Comparison of ENCODE assay signal across 22 cellular contexts in genomic region chr15:94107652-94108051, GRCh38.
"Had no signal": no experiment of that assay in that cellular context is flagged by ENCODE, and none has a peak within 500 bp of the region (broad histone marks: within the 10 kb centered on the region; RNA-seq: fewer than 3 reads in every experiment).

No MANE protein-coding gene starts in this region.

- H3K4me3 ChIP-seq: SJCRH30 had no signal

- H3K4me1 ChIP-seq: SJCRH30 had no signal

- DNase-seq: IMR-90; Kasumi-1; KG1; MV-4-11; NCI-H1048; NCI-H1105; NCI-H1436 treated with DMSO at 0.1 percent for 48 hours; NCI-H1694 treated with DMSO at 0.1 percent for 48 hours; NCI-H1930; NCI-H2171 treated with DMSO at 0.1 percent for 48 hours; NCI-H345; NCI-H446 treated with DMSO at 0.1 percent for 48 hours; NCI-H526; NCI-H82; NK-92 treated with Interleukin-12 subunit alpha and Interleukin-12 subunit beta, amount 100 ng/mL, for 24 hours; PC-3; SHP77 treated with DMSO at 0.1 percent for 48 hours; SJCRH30 had no signal

- ATAC-seq: HepG2, Panc1, PC-3, Right ventricle myocardium inferior, SK-N-SH treated with all-trans-retinoic acid at 6 μM for 48 hours had no signal

- H3K36me3 ChIP-seq: SJCRH30 had no signal

- H3K27me3 ChIP-seq: SJCRH30 had no signal

- H3K27ac ChIP-seq: SJCRH30 had no signal
